ENCODE assay signal across 39 cellular contexts in the genomic region with DNA sequence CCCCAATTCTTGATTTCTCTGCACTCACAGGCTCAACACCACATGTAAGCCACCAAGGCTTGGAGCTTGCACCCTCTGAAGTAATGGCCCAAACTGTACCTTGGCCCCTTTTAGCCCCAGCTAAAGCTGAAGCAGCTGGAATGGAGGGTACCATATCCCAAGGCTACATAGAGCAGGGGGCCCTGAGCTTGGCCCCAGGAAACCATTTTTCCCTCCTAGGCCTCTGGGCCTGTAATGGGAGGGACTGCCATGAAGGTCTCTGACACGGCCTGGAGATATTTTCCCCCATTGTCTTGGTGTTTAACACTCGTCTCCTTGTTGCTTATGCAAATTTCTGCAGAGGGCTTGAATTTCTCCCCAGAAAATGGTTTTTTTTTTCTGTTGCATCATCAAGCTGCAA.
"Had no signal": no experiment of that assay in that cellular context is flagged by ENCODE, and none has a peak within 500 bp of the region (broad histone marks: within the 10 kb centered on the region; RNA-seq: fewer than 3 reads in every experiment).

No MANE protein-coding gene starts in this region.

- H3K27ac ChIP-seq: adrenal gland, ascending aorta, body of pancreas, brain microvascular endothelial cell, breast epithelium, cardiac muscle cell had no signal

- DNase-seq: activated effector memory CD4-positive, alpha-beta T cell treated with anti-CD3 and anti-CD28 coated beads, Interleukin-2, amount 50 U/mL, for 16 hours; activated effector memory CD4-positive, alpha-beta T cell treated with Interleukin-2 at 50 U/mL for 16 hours; activated gamma-delta T cell; activated gamma-delta T cell treated with Interleukin-2 at 50 U/mL for 16 hours; activated naive CD4-positive, alpha-beta T cell; activated naive CD4-positive, alpha-beta T cell treated with anti-CD3 and anti-CD28 coated beads for 36 hours; activated naive CD4-positive, alpha-beta T cell treated with anti-CD3 and anti-CD28 coated beads, Interleukin-2, amount 10 ng/mL, durations not matched to agents 7 days and 5 days; activated naive CD4-positive, alpha-beta T cell treated with anti-CD3 and anti-CD28 coated beads, Interleukin-2, amount 50 U/mL, for 16 hours; activated naive CD4-positive, alpha-beta T cell treated with Interleukin-2 at 50 U/mL for 16 hours; activated naive CD8-positive, alpha-beta T cell treated with anti-CD3 and anti-CD28 coated beads for 36 hours; activated naive CD8-positive, alpha-beta T cell treated with anti-CD3 and anti-CD28 coated beads, Interleukin-2, amount 10 ng/mL, durations not matched to agents 7 days and 5 days; activated naive CD8-positive, alpha-beta T cell treated with anti-CD3 and anti-CD28 coated beads, Interleukin-2, amount 50 U/mL, for 24 hours; activated T-cell treated with anti-CD3 and anti-CD28 coated beads, Interleukin-2, amount 50 U/mL, for 24 hours; activated T-cell treated with anti-CD3 and anti-CD28 coated beads, Interleukin-2, amount 50 U/mL, for 4 hours; activated T-cell treated with anti-CD3 and anti-CD28 coated beads, Interleukin-2, amount 50 U/mL, for 48 hours; activated T-cell treated with anti-CD3 and anti-CD28 coated beads, Interleukin-2, amount 50 U/mL, for 72 hours; adrenal gland; amniotic stem cell; amygdala; anterior cingulate cortex; aorta; body of pancreas; brain microvascular endothelial cell; caudate nucleus; central memory CD4-positive, alpha-beta T cell; cerebellar nuclear complex had no signal

- H3K27me3 Mint-ChIP-seq: activated naive CD8-positive, alpha-beta T cell treated with anti-CD3 and anti-CD28 coated beads, Interleukin-2, amount 10 ng/mL, durations not matched to agents 7 days and 5 days had no signal

- H3K27ac Mint-ChIP-seq: activated naive CD4-positive, alpha-beta T cell treated with anti-CD3 and anti-CD28 coated beads for 36 hours; activated naive CD4-positive, alpha-beta T cell treated with anti-CD3 and anti-CD28 coated beads, Interleukin-2, amount 10 ng/mL, durations not matched to agents 7 days and 5 days; activated naive CD4-positive, alpha-beta T cell treated with anti-CD3 and anti-CD28 coated beads, Interleukin-2, amount 50 U/mL, for 24 hours; activated naive CD8-positive, alpha-beta T cell; activated naive CD8-positive, alpha-beta T cell treated with anti-CD3 and anti-CD28 coated beads for 36 hours; activated naive CD8-positive, alpha-beta T cell treated with anti-CD3 and anti-CD28 coated beads, Interleukin-2, amount 10 ng/mL, durations not matched to agents 7 days and 5 days; activated naive CD8-positive, alpha-beta T cell treated with anti-CD3 and anti-CD28 coated beads, Interleukin-2, amount 50 U/mL, for 24 hours; activated T-cell treated with anti-CD3 and anti-CD28 coated beads, Interleukin-2, amount 50 U/mL, for 24 hours; activated T-cell treated with anti-CD3 and anti-CD28 coated beads, Interleukin-2, amount 50 U/mL, for 72 hours; activated T-helper 17 cell treated with anti-CD3 and anti-CD28 coated beads, Interleukin-2, amount 50 U/mL, for 72 hours; activated T-helper 2 cell treated with anti-CD3 and anti-CD28 coated beads, Interferon-gamma antibody, Interleukin-2, Interleukin-4, amounts not matched to agents 10 μg/mL and 5 μg/mL and 100 μg/mL, durations not matched to agents 14 hours and 24 hours and 36 hours; brain had no signal

- H3K4me3 ChIP-seq: adrenal gland, ascending aorta, body of pancreas, breast epithelium, cardiac muscle cell had no signal

- H3K36me3 ChIP-seq: adrenal gland, ascending aorta, brain microvascular endothelial cell, breast epithelium, cardiac muscle cell had no signal

- H3K27me3 ChIP-seq: adrenal gland, ascending aorta, body of pancreas, brain microvascular endothelial cell, breast epithelium, cardiac muscle cell had no signal

- H3K36me3 Mint-ChIP-seq: activated naive CD4-positive, alpha-beta T cell treated with anti-CD3 and anti-CD28 coated beads, Interleukin-2, amount 10 ng/mL, durations not matched to agents 7 days and 5 days; activated naive CD4-positive, alpha-beta T cell treated with anti-CD3 and anti-CD28 coated beads, Interleukin-2, amount 50 U/mL, for 24 hours; activated naive CD8-positive, alpha-beta T cell treated with anti-CD3 and anti-CD28 coated beads for 36 hours; activated naive CD8-positive, alpha-beta T cell treated with anti-CD3 and anti-CD28 coated beads, Interleukin-2, amount 10 ng/mL, durations not matched to agents 7 days and 5 days had no signal

- ATAC-seq: activated naive CD4-positive, alpha-beta T cell treated with anti-CD3 and anti-CD28 coated beads, Interleukin-2, amount 50 U/mL, for 72 hours; activated naive CD8-positive, alpha-beta T cell treated with anti-CD3 and anti-CD28 coated beads, Interleukin-2, amount 50 U/mL, for 24 hours; activated T-cell treated with anti-CD3 and anti-CD28 coated beads, Interleukin-2, amount 50 U/mL, for 4 hours; activated T-cell treated with anti-CD3 and anti-CD28 coated beads, Interleukin-2, amount 50 U/mL, for 72 hours; activated T-helper 17 cell treated with anti-CD3 and anti-CD28 coated beads, Interleukin-2, amount 50 U/mL, for 72 hours; body of pancreas had no signal

- H3K4me1 Mint-ChIP-seq: activated naive CD4-positive, alpha-beta T cell treated with anti-CD3 and anti-CD28 coated beads, Interleukin-2, amount 10 ng/mL, durations not matched to agents 7 days and 5 days; activated naive CD4-positive, alpha-beta T cell treated with anti-CD3 and anti-CD28 coated beads, Interleukin-2, amount 50 U/mL, for 24 hours; activated naive CD8-positive, alpha-beta T cell treated with anti-CD3 and anti-CD28 coated beads for 36 hours; activated naive CD8-positive, alpha-beta T cell treated with anti-CD3 and anti-CD28 coated beads, Interleukin-2, amount 10 ng/mL, durations not matched to agents 7 days and 5 days; activated naive CD8-positive, alpha-beta T cell treated with anti-CD3 and anti-CD28 coated beads, Interleukin-2, amount 50 U/mL, for 24 hours; activated T-helper 17 cell treated with anti-CD3 and anti-CD28 coated beads, Interleukin-2, amount 50 U/mL, for 72 hours; central memory CD8-positive, alpha-beta T cell had no signal

- H3K9me3 Mint-ChIP-seq: central memory CD8-positive, alpha-beta T cell had no signal

- H3K4me3 Mint-ChIP-seq: activated naive CD4-positive, alpha-beta T cell treated with anti-CD3 and anti-CD28 coated beads for 36 hours; activated naive CD4-positive, alpha-beta T cell treated with anti-CD3 and anti-CD28 coated beads, Interleukin-2, amount 10 ng/mL, durations not matched to agents 7 days and 5 days; activated naive CD4-positive, alpha-beta T cell treated with anti-CD3 and anti-CD28 coated beads, Interleukin-2, amount 50 U/mL, for 24 hours; activated naive CD8-positive, alpha-beta T cell; activated naive CD8-positive, alpha-beta T cell treated with anti-CD3 and anti-CD28 coated beads for 36 hours; activated naive CD8-positive, alpha-beta T cell treated with anti-CD3 and anti-CD28 coated beads, Interleukin-2, amount 10 ng/mL, durations not matched to agents 7 days and 5 days; activated naive CD8-positive, alpha-beta T cell treated with anti-CD3 and anti-CD28 coated beads, Interleukin-2, amount 50 U/mL, for 24 hours; activated T-cell treated with anti-CD3 and anti-CD28 coated beads, Interleukin-2, amount 50 U/mL, for 24 hours; activated T-cell treated with anti-CD3 and anti-CD28 coated beads, Interleukin-2, amount 50 U/mL, for 4 hours; activated T-cell treated with anti-CD3 and anti-CD28 coated beads, Interleukin-2, amount 50 U/mL, for 72 hours; activated T-helper 17 cell treated with anti-CD3 and anti-CD28 coated beads, Interleukin-2, amount 50 U/mL, for 72 hours; brain; central memory CD8-positive, alpha-beta T cell had no signal

- H3K4me1 ChIP-seq: adrenal gland, ascending aorta, body of pancreas, breast epithelium had no signal

- H3K9me3 ChIP-seq: adrenal gland, ascending aorta, body of pancreas, breast epithelium had no signal

- FAIRE-seq: astrocyte, bronchial epithelial cell, colon had no signal
